ENCODE assay signal across 17 cellular contexts in the genomic region with DNA sequence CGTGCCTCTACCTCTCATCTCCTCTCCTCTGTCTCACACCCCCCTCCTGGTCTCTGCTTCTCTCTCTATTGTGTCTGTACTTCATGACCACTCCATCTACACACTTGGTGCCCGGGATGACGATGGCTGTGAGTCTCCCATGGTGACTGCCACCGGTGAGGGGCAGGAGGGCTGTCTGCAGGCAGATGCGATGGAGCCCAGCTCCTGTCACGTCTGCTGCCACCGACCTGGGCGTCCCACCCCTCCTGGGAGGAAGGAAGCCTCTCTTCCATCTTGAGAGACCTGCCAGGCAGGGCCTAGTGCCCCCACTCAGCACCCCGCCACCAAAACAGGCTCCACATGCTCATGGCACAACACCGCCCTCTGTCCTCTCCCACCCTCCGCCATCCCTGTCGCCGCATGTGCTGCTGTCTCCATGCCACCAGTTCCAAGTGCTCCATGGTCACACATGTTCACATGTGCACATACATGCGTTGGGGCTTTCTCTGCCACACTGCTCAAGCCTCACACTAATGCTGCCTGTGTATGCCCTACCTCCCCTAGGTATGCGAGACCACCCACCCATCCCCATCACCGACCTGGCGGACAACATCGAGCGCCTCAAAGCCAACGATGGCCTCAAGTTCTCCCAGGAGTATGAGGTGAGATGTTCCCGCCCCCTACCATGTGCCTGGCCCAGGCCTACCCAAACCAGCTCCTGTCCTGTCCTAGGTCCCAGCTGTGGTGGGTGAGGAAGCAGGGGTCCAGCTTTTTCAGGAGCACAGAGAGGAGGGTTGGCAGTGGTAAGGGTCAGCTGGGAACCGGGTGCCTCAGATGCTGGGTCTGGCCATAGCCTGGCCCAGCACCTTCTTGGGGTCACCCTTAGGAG. TPM values are rescaled to one million over a fixed set of nuclear protein-coding genes. Genes with fewer than 3 reads are reported as not detected.
DNase-seq lines count a peak whose midpoint lies in the region; ATAC-seq and TF ChIP-seq lines count a peak whose summit lies in the region.
"Had no signal": no experiment of that assay in that cellular context is flagged by ENCODE, and none has a peak within 500 bp of the region (broad histone marks: within the 10 kb centered on the region; RNA-seq: fewer than 3 reads in every experiment).

No MANE protein-coding gene starts in this region.

- H3K27me3 Mint-ChIP-seq in endothelial cell (ENCODE audit: unreplicated experiment) (peaks cover 15% of the 10 kb centered on the region), progenitor cell of endocrine pancreas (no peaks in the 10 kb centered on the region), mesothelial cell of epicardium (ENCODE audit: low read depth) (no peaks in the 10 kb centered on the region), nephron progenitor cell (ENCODE audit: low read depth, poor library complexity) (peaks cover 9% of the 10 kb centered on the region)

- peaks cover 94% of the 10 kb centered on the region for H3K36me3 ChIP-seq in RWPE2 (ENCODE audit: low read depth)

- H3K27me3 ChIP-seq in RWPE2 (ENCODE audit: insufficient read depth, poor library complexity, severe bottlenecking): no peaks in the 10 kb centered on the region
- H3K27me3 ChIP-seq: BLaER1 had no signal

- H3K4me3 ChIP-seq in RWPE2 (ENCODE audit: severe bottlenecking): no peak overlapping the region
- H3K4me3 ChIP-seq: A549, BLaER1, HAP-1 had no signal

- no peak overlapping the region for H3K27ac ChIP-seq in RWPE2 (ENCODE audit: poor library complexity, severe bottlenecking)
- H3K27ac ChIP-seq: 22Rv1, A549, BLaER1 had no signal

- H3K4me1 Mint-ChIP-seq in endothelial cell (ENCODE audit: unreplicated experiment) (peaks cover 12% of the 10 kb centered on the region), progenitor cell of endocrine pancreas (ENCODE audit: low read depth) (no peaks in the 10 kb centered on the region), mesothelial cell of epicardium (peaks cover 2% of the 10 kb centered on the region), nephron progenitor cell (no peaks in the 10 kb centered on the region)
- H3K4me1 Mint-ChIP-seq: CD14-positive monocyte had no signal

- DNase-seq in Right ventricle myocardium superior (peak; percentile 27), Right ventricle myocardium inferior (ENCODE audit: missing footprints) (no peak), RWPE2 (ENCODE audit: low spot score) (peak; percentile 53), endothelial cell (ENCODE audit: low spot score) (no peak), progenitor cell of endocrine pancreas (ENCODE audit: low spot score, unreplicated experiment) (no peak), mesothelial cell of epicardium (ENCODE audit: low spot score in 2 of 2, unreplicated experiment in 2 of 2) (no peak), nephron progenitor cell (no peak)
- DNase-seq: Calu3; CD8-positive, alpha-beta T cell; DMS79 treated with DMSO at 0.1 percent for 48 hours; GF-D8 had no signal

- no peaks in the 10 kb centered on the region for H3K9me3 ChIP-seq in RWPE2 (ENCODE audit: severe bottlenecking)
- H3K9me3 ChIP-seq: A549, BLaER1, HAP-1 had no signal

- ATAC-seq in Right ventricle myocardium superior (ENCODE audit: poor library complexity): no peak
- ATAC-seq in Right ventricle myocardium inferior: no peak
- ATAC-seq in RWPE2 (ENCODE audit: low read depth): no peak
- no peak for ATAC-seq in GM19397 (IDR thresholded peaks at IDR 0.05; ENCODE audit: unreplicated experiment)
- ATAC-seq: A549; CD8-positive, alpha-beta T cell had no signal

- H3K4me1 ChIP-seq in RWPE2 (ENCODE audit: insufficient read depth, poor library complexity, severe bottlenecking): no peaks in the 10 kb centered on the region
- H3K4me1 ChIP-seq: A549, BLaER1, HAP-1 had no signal

- H3K4me3 Mint-ChIP-seq in endothelial cell (ENCODE audit: unreplicated experiment) (peak overlapping the region; percentile 37), progenitor cell of endocrine pancreas (ENCODE audit: low read depth) (no peak overlapping the region), mesothelial cell of epicardium (no peak overlapping the region), nephron progenitor cell (no peak overlapping the region)
- H3K4me3 Mint-ChIP-seq: CD14-positive monocyte; CD8-positive, alpha-beta T cell had no signal

- intact Hi-C loops in Right ventricle myocardium superior (cut with DNase I) (no loop called here), Right ventricle myocardium inferior (cut with DNase I) (no loop called here)

- no peaks in the 10 kb centered on the region for H3K9me3 Mint-ChIP-seq in endothelial cell (ENCODE audit: unreplicated experiment)
- H3K9me3 Mint-ChIP-seq in progenitor cell of endocrine pancreas (ENCODE audit: low read depth): no peaks in the 10 kb centered on the region
- no peaks in the 10 kb centered on the region for H3K9me3 Mint-ChIP-seq in mesothelial cell of epicardium
- H3K9me3 Mint-ChIP-seq in nephron progenitor cell: no peaks in the 10 kb centered on the region
- H3K9me3 Mint-ChIP-seq: CD8-positive, alpha-beta T cell had no signal

- no peak for TF ChIP-seq CTCF in RWPE2 (IDR thresholded peaks at IDR 0.05; ENCODE audit: poor library complexity, severe bottlenecking)
- TF ChIP-seq CTCF in endothelial cell (IDR thresholded peaks at IDR 0.05; ENCODE audit: unreplicated experiment): no peak
- no peak for TF ChIP-seq CTCF in progenitor cell of endocrine pancreas (IDR thresholded peaks at IDR 0.05; ENCODE audit: unreplicated experiment)
- no peak for TF ChIP-seq CTCF in mesothelial cell of epicardium (IDR thresholded peaks at IDR 0.05; ENCODE audit: unreplicated experiment)
- no peak for TF ChIP-seq CTCF in nephron progenitor cell (IDR thresholded peaks at IDR 0.05)

- no peak overlapping the region for H3K27ac Mint-ChIP-seq in endothelial cell (ENCODE audit: unreplicated experiment)
- peak overlapping the region; percentile 64 for H3K27ac Mint-ChIP-seq in progenitor cell of endocrine pancreas
- H3K27ac Mint-ChIP-seq in mesothelial cell of epicardium: no peak overlapping the region
- H3K27ac Mint-ChIP-seq in nephron progenitor cell: no peak overlapping the region
- H3K27ac Mint-ChIP-seq: CD8-positive, alpha-beta T cell had no signal

- H3K36me3 Mint-ChIP-seq in endothelial cell (ENCODE audit: low read depth, unreplicated experiment): peaks cover 41% of the 10 kb centered on the region
- peaks cover 37% of the 10 kb centered on the region for H3K36me3 Mint-ChIP-seq in progenitor cell of endocrine pancreas (ENCODE audit: insufficient read depth)
- peaks cover 42% of the 10 kb centered on the region for H3K36me3 Mint-ChIP-seq in mesothelial cell of epicardium
- H3K36me3 Mint-ChIP-seq in nephron progenitor cell (ENCODE audit: low read depth): peaks cover 57% of the 10 kb centered on the region
- H3K36me3 Mint-ChIP-seq: CD14-positive monocyte; CD8-positive, alpha-beta T cell had no signal

RNA-seq across cellular contexts. Expression of gene KDM4A, which starts 36.6 kb away (rescaled TPM):
- total RNA-seq in Right ventricle myocardium superior: 13.2 TPM
- 15.2 TPM for total RNA-seq in Right ventricle myocardium inferior
- 62.5 TPM for total RNA-seq in endothelial cell (ENCODE audit: unreplicated experiment)
- 110 TPM in 2 replicates for total RNA-seq in progenitor cell of endocrine pancreas
- total RNA-seq in mesothelial cell of epicardium: 82.6 to 93.2 TPM (median 83.0 TPM) in 3 replicates

Comparison
In these comparisons a context has a peak if more than half of its experiments do, and no peak if none do; other contexts are left out.
1. DNase-seq: peak in Right ventricle myocardium superior (single experiment) and RWPE2 (single experiment); none in Right ventricle myocardium inferior (single experiment), endothelial cell (single experiment), progenitor cell of endocrine pancreas (single experiment), mesothelial cell of epicardium (0 of 2) and nephron progenitor cell (single experiment).